ENCODE assay signal across 1 cellular context in the genomic region with DNA sequence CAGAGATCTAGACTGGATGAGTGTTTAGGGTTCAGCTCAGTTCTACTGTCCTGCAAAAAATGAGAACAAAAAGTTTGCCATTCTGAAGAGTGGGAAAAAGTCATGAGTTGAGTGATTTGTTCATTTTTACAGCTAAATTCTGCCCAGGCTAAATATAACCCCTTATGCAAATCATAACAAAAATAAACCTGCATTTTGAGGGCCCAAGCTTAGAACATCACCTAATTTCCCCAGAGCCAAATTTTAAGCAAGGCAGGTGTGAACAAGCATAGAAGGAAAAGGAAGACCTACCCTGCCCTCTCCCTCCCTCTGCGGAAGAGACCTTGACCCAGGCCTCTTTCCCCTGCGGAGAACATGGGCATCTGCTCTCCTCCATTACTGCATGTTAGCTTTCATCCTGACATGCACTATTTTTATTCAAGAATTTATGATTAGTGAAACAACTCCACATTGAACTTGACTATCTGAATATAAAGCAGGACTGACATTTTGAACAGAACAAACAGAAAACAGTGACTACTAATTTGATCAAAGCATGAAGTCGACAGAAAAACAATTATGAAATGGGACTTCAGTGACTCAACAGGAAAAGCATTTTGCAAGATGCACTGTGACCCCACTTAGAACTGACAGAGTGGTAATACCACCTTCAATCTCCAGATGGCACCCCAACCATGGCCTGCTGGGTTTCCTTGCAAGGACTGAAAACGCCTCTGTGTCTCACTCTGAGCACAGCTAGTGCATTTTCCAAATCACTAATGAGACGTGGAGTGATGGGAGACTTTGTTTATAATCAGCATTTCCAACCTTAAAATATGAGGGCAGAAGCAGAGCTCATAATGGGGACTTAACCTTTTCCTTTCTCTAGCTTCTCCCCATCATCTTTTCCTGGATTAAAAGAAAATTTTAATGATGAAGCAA.
TF ChIP-seq lines count a peak whose summit lies in the region.

No MANE protein-coding gene starts in this region.

TF ChIP-seq in GM23338, 12 proteins besides CTCF, POLR2A, EP300 and RAD21 (continued from another document):
- TF ChIP-seq, protein P1, sequence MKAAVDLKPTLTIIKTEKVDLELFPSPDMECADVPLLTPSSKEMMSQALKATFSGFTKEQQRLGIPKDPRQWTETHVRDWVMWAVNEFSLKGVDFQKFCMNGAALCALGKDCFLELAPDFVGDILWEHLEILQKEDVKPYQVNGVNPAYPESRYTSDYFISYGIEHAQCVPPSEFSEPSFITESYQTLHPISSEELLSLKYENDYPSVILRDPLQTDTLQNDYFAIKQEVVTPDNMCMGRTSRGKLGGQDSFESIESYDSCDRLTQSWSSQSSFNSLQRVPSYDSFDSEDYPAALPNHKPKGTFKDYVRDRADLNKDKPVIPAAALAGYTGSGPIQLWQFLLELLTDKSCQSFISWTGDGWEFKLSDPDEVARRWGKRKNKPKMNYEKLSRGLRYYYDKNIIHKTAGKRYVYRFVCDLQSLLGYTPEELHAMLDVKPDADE (IDR thresholded peaks at IDR 0.05), result no peak
- no peak for TF ChIP-seq ZNF114 (CRISPR knock-in tag; IDR thresholded peaks at IDR 0.05)
- TF ChIP-seq EZH2phosphoT487 (IDR thresholded peaks at IDR 0.05; ENCODE audit: unreplicated experiment), result no peak
- TF ChIP-seq REST (IDR thresholded peaks at IDR 0.05; ENCODE audit: unreplicated experiment), result no peak
- no peak for TF ChIP-seq STAT1 (IDR thresholded peaks at IDR 0.05; ENCODE audit: unreplicated experiment)
